28 cellular contexts compared by ENCODE assay signal in the genomic region with DNA sequence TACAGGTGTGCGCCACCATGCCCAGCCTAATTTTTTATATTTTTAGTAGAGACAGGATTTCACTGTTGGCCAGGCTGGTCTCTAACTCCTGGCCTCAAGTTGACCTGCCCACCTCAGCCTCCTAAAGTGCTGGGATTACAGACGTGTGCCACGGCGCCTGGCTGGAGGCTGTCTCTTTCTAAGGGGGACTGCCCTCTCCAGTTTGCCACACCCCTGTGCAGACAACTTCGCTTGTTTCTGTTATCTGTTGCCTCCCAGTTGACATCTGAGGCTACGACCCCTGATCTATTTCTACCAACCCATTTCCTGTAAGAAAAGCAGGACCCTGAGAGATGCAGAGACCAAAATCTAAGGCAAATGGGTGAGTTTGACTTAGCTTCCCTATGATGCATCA. TPM values are rescaled to one million over a fixed set of nuclear protein-coding genes. Genes with fewer than 3 reads are reported as not detected.
"Had no signal": no experiment of that assay in that cellular context is flagged by ENCODE, and none has a peak within 500 bp of the region (broad histone marks: within the 10 kb centered on the region; RNA-seq: fewer than 3 reads in every experiment).

No MANE protein-coding gene starts in this region.

- H3K27me3 ChIP-seq: left lung, ovary, stomach, testis, thyroid gland, transverse colon, upper lobe of left lung, vagina had no signal

- H3K36me3 Mint-ChIP-seq: mesothelial cell of epicardium; naive B cell; natural killer cell; stimulated activated naive B cell treated with anti-CD40 and anti-IgM and Interleukin-4, amounts not matched to agents 10 μg/mL and 1 μg/mL and 100 μg/mL, for 72 hours had no signal

- H3K4me3 Mint-ChIP-seq: mesothelial cell of epicardium; naive B cell; natural killer cell; stimulated activated naive B cell treated with anti-CD40 and anti-IgM and Interleukin-4, amounts not matched to agents 10 μg/mL and 1 μg/mL and 100 μg/mL, for 72 hours had no signal

- H3K36me3 ChIP-seq: left lung, ovary, prostate gland, stomach, thyroid gland, transverse colon, upper lobe of left lung, vagina had no signal

- H3K4me1 ChIP-seq: left lung, prostate gland, stomach, thyroid gland, upper lobe of left lung, vagina had no signal

- H3K9me3 ChIP-seq: left lung, prostate gland, stomach, testis, thyroid gland, transverse colon, upper lobe of left lung, vagina had no signal

- FAIRE-seq: islet of Langerhans, kidney had no signal

- H3K27ac Mint-ChIP-seq: naive B cell; natural killer cell; stimulated activated naive B cell treated with anti-CD40 and anti-IgM and Interleukin-4, amounts not matched to agents 10 μg/mL and 1 μg/mL and 100 μg/mL, for 72 hours had no signal

- ATAC-seq: left colon; left lung; natural killer cell; right cardiac atrium; sciatic nerve; stimulated activated naive B cell treated with anti-CD40 and anti-IgM and Interleukin-4, amounts not matched to agents 10 μg/mL and 1 μg/mL and 100 μg/mL, for 72 hours; stimulated activated naive CD8-positive, alpha-beta T cell treated with anti-CD3 and anti-CD28 coated beads, Interleukin-15, Interleukin-2, amounts not matched to agents 100 U/mL and 50 U/mL, for 24 hours had no signal

- H3K27ac ChIP-seq: left lung, ovary, prostate gland, skin epidermis, testis, thyroid gland, transverse colon, upper lobe of left lung, vagina had no signal

- H3K4me3 ChIP-seq: left lung, lung, ovary, prostate gland, skin epidermis, stomach, testis, thyroid gland, transverse colon, upper lobe of left lung, vagina had no signal

- H3K9me3 Mint-ChIP-seq: mesothelial cell of epicardium, natural killer cell had no signal

- H3K4me1 Mint-ChIP-seq: natural killer cell had no signal

- DNase-seq: hippocampal formation; kidney; left colon; left lung; mesendoderm; naive B cell; natural killer cell; ovary; retina; right cardiac atrium; stimulated activated CD4-positive, alpha-beta T cell treated with anti-CD3 and anti-CD28 coated beads, Interleukin-12 subunit alpha, Interleukin-12 subunit beta, amount 100 ng/mL, for 4 hours; stimulated activated CD4-positive, alpha-beta T cell treated with anti-CD3 and anti-CD28 coated beads, Interleukin-15, amount 100 ng/mL, for 24 hours; stimulated activated CD4-positive, alpha-beta T cell treated with anti-CD3 and anti-CD28 coated beads, Interleukin-2, amount 100 ng/mL, for 24 hours; stimulated activated CD4-positive, alpha-beta T cell treated with anti-CD3 and anti-CD28 coated beads, Interleukin-4, amount 100 ng/mL, for 1 hour; stimulated activated naive B cell treated with anti-CD40 and anti-IgM and Interleukin-4, amounts not matched to agents 10 μg/mL and 1 μg/mL and 100 μg/mL, for 72 hours; stimulated activated naive CD8-positive, alpha-beta T cell treated with anti-CD3 and anti-CD28 coated beads, Interleukin-15, Interleukin-2, amounts not matched to agents 100 U/mL and 50 U/mL, for 24 hours; stomach; testis; thyroid gland; transverse colon; upper lobe of left lung had no signal

RNA-seq across cellular contexts. Expression of gene VASH2, which starts 24.0 kb away (rescaled TPM):
- total RNA-seq: natural killer cell had no signal
